In genomic region chr4:172352351-172352750, GRCh38 we compare ENCODE assay signal across 12 cellular contexts.
DNase-seq lines count a peak whose midpoint lies in the region; ATAC-seq and TF ChIP-seq lines count a peak whose summit lies in the region.
"Had no signal": no experiment of that assay in that cellular context is flagged by ENCODE, and none has a peak within 500 bp of the region (broad histone marks: within the 10 kb centered on the region; RNA-seq: fewer than 3 reads in every experiment).

No MANE protein-coding gene starts in this region.

- WGBS in lower leg skin, 2 donors, result 66 to 68% methylated on average over 2 of the region's 2 CpGs

- no peak for TF ChIP-seq CTCF in lower leg skin (IDR thresholded peaks at IDR 0.05)

- no peak for TF ChIP-seq POLR2A in lower leg skin (IDR thresholded peaks at IDR 0.05)

- peak; percentile 33 for DNase-seq in OCI-M1 (lab: John Stamatoyannopoulos, UW)
- DNase-seq in astrocyte of the hippocampus (ENCODE audit: low read depth, low spot score), result peak; percentile 9
- peak; percentile 54 for DNase-seq in fibroblast of peridontal ligament (ENCODE audit: extremely low read depth)
- DNase-seq in lower leg skin (ENCODE audit: low spot score in 2 of 2), result no peak
- DNase-seq: CD8-positive, alpha-beta T cell; COR-L47; DND-41; GDM1; H7 had no signal

- intact Hi-C loops in lower leg skin (cut with DNase I; ENCODE audit: low total_unique reads), result no loop called here

- H3K4me3 ChIP-seq in lower leg skin (ENCODE audit: low read depth, poor library complexity, severe bottlenecking), result no peak overlapping the region
- H3K4me3 ChIP-seq: A549 had no signal

- no peak for ATAC-seq in GM21576 (IDR thresholded peaks at IDR 0.05; ENCODE audit: unreplicated experiment)
- no peak for ATAC-seq in HG02852 (IDR thresholded peaks at IDR 0.05; ENCODE audit: unreplicated experiment)
- ATAC-seq: A549; CD8-positive, alpha-beta T cell had no signal

Comparison
In these comparisons a context has a peak if more than half of its experiments do, and no peak if none do; other contexts are left out.
1. DNase-seq: peak in OCI-M1 (single experiment), astrocyte of the hippocampus (single experiment) and fibroblast of peridontal ligament (single experiment); none in lower leg skin (0 of 2).